Comparison of ENCODE assay signal across 14 cellular contexts in genomic region chr2:120310841-120311240, GRCh38. TPM values are rescaled to one million over a fixed set of nuclear protein-coding genes. Genes with fewer than 3 reads are reported as not detected.
"Had no signal": no experiment of that assay in that cellular context is flagged by ENCODE, and none has a peak within 500 bp of the region (broad histone marks: within the 10 kb centered on the region; RNA-seq: fewer than 3 reads in every experiment).

No MANE protein-coding gene starts in this region.

RNA-seq across cellular contexts. Expression of gene INHBB, which starts 35.1 kb away (rescaled TPM):
- total RNA-seq: activated CD4-positive, alpha-beta memory T cell treated with anti-CD3 and anti-CD28 coated beads for 36 hours; activated CD4-positive, alpha-beta T cell treated with anti-CD3 and anti-CD28 coated beads for 36 hours; activated CD8-positive, alpha-beta memory T cell treated with anti-CD3 and anti-CD28 coated beads for 36 hours; activated CD8-positive, alpha-beta T cell treated with anti-CD3 and anti-CD28 coated beads for 36 hours; activated naive CD4-positive, alpha-beta T cell treated with anti-CD3 and anti-CD28 coated beads for 36 hours; activated naive CD4-positive, alpha-beta T cell treated with anti-CD3 and anti-CD28 coated beads, Interleukin-2, amount 50 U/mL, for 72 hours; activated naive CD8-positive, alpha-beta T cell treated with anti-CD3 and anti-CD28 coated beads, Interleukin-2, amount 10 ng/mL, durations not matched to agents 7 days and 5 days; activated T-cell treated with anti-CD3 and anti-CD28 coated beads, Interleukin-2, amount 50 U/mL, for 72 hours; activated T-helper 1 cell treated with anti-CD3 and anti-CD28 coated beads, Interleukin-12 subunit alpha, Interleukin-12 subunit beta, Interleukin-2, Interleukin-4 antibody, amounts not matched to agents 30 ng/mL and 10 ng/mL and 1 ng/mL, durations not matched to agents 14 hours and 24 hours and 36 hours; activated T-helper 17 cell treated with anti-CD3 and anti-CD28 coated beads, Interleukin-2, amount 50 U/mL, for 72 hours; cardiac muscle cell; T-helper 1 cell treated with Interleukin-12 subunit alpha and Interleukin-12 subunit beta and Interleukin-4 antibody, amounts not matched to agents 30 ng/mL and 1 ng/mL, for 36 hours; T-helper 17 cell; T-helper 2 cell treated with Interferon-gamma antibody and Interleukin-4, amounts not matched to agents 100 ng/mL and 5 ng/mL, for 36 hours had no signal
- polyA plus RNA-seq: cardiac muscle cell had no signal
